ENCODE assay signal across 12 cellular contexts in genomic region chr4:8592366-8593267, GRCh38. TPM values are rescaled to one million over a fixed set of nuclear protein-coding genes. Genes with fewer than 3 reads are reported as not detected.
DNase-seq lines count a peak whose midpoint lies in the region; ATAC-seq and TF ChIP-seq lines count a peak whose summit lies in the region.
"Had no signal": no experiment of that assay in that cellular context is flagged by ENCODE, and none has a peak within 500 bp of the region (broad histone marks: within the 10 kb centered on the region; RNA-seq: fewer than 3 reads in every experiment).

Gene CPZ, plus strand, starts transcription at chr4:8592765. Its CDS starts 69 bp downstream, at chr4:8592834.

- no peak for TF ChIP-seq POLR2A in Peyer's patch (IDR thresholded peaks at IDR 0.05)

- TF ChIP-seq CTCF in foreskin fibroblast (IDR thresholded peaks at IDR 0.05; ENCODE audit: low read depth, low read length) (no peak), osteocyte (IDR thresholded peaks at IDR 0.05) (no peak), Peyer's patch (IDR thresholded peaks at IDR 0.05) (no peak)

- peaks cover 43% of the 10 kb centered on the region for H3K4me1 Mint-ChIP-seq in osteocyte (ENCODE audit: unreplicated experiment)
- no peaks in the 10 kb centered on the region for H3K4me1 Mint-ChIP-seq in activated T-helper 1 cell treated with anti-CD3 and anti-CD28 coated beads, Interleukin-12 subunit alpha, Interleukin-12 subunit beta, Interleukin-2, Interleukin-4 antibody, amounts not matched to agents 30 ng/mL and 10 ng/mL and 1 ng/mL, durations not matched to agents 14 hours and 24 hours and 36 hours (ENCODE audit: low read depth)
- H3K4me1 Mint-ChIP-seq in activated T-cell treated with anti-CD3 and anti-CD28 coated beads, Interleukin-2, amount 50 U/mL, for 72 hours (ENCODE audit: low read depth) = no peaks in the 10 kb centered on the region

- H3K4me3 ChIP-seq in BLaER1 (peak within 1 kb of the TSS; percentile 25; the same call in 1 of the 2 replicates), NT2/D1 (ENCODE audit: insufficient read length, low read depth) (peak within 1 kb of the TSS; percentile 89), foreskin fibroblast (ENCODE audit: low read depth in 1 of 2, low read length in 2 of 2) (peak within 1 kb of the TSS; percentile 79 to 80), Peyer's patch (peak within 1 kb of the TSS in 1 of 4 donors; percentile 24)
- H3K4me3 ChIP-seq: PC-9 had no signal

- H3K9me3 ChIP-seq in BLaER1 (no peaks in the 10 kb centered on the region), NT2/D1 (ENCODE audit: insufficient read depth, low read length) (no peaks in the 10 kb centered on the region), Peyer's patch (no peaks in the 10 kb centered on the region)
- H3K9me3 ChIP-seq: ascending aorta had no signal

- H3K27me3 Mint-ChIP-seq in osteocyte (ENCODE audit: unreplicated experiment) = peaks cover 11% of the 10 kb centered on the region
- H3K27me3 Mint-ChIP-seq in activated T-helper 1 cell treated with anti-CD3 and anti-CD28 coated beads, Interleukin-12 subunit alpha, Interleukin-12 subunit beta, Interleukin-2, Interleukin-4 antibody, amounts not matched to agents 30 ng/mL and 10 ng/mL and 1 ng/mL, durations not matched to agents 14 hours and 24 hours and 36 hours (ENCODE audit: insufficient read depth) = peaks cover 13% of the 10 kb centered on the region
- H3K27me3 Mint-ChIP-seq in activated T-cell treated with anti-CD3 and anti-CD28 coated beads, Interleukin-2, amount 50 U/mL, for 72 hours (ENCODE audit: low read depth) = peaks cover 16% of the 10 kb centered on the region

- H3K36me3 ChIP-seq in BLaER1 = no peaks in the 10 kb centered on the region
- peaks cover 33% of the 10 kb centered on the region for H3K36me3 ChIP-seq in NT2/D1 (ENCODE audit: insufficient read depth, insufficient read length, low read length)
- H3K36me3 ChIP-seq in Peyer's patch = no peaks in the 10 kb centered on the region
- H3K36me3 ChIP-seq: ascending aorta had no signal

- peaks cover 37% of the 10 kb centered on the region for H4K20me1 ChIP-seq in BLaER1

- H3K27ac Mint-ChIP-seq in osteocyte (ENCODE audit: unreplicated experiment) = no peak within 1 kb of the TSS
- no peak within 1 kb of the TSS for H3K27ac Mint-ChIP-seq in activated T-helper 1 cell treated with anti-CD3 and anti-CD28 coated beads, Interleukin-12 subunit alpha, Interleukin-12 subunit beta, Interleukin-2, Interleukin-4 antibody, amounts not matched to agents 30 ng/mL and 10 ng/mL and 1 ng/mL, durations not matched to agents 14 hours and 24 hours and 36 hours
- H3K27ac Mint-ChIP-seq in activated T-cell treated with anti-CD3 and anti-CD28 coated beads, Interleukin-2, amount 50 U/mL, for 72 hours = no peak within 1 kb of the TSS
- H3K27ac Mint-ChIP-seq: stimulated activated naive CD8-positive, alpha-beta T cell treated with anti-CD3 and anti-CD28 coated beads, Interleukin-15, Interleukin-2, amounts not matched to agents 100 ng/mL and 50 ng/mL, for 24 hours had no signal

- peaks cover 59% of the 10 kb centered on the region for H3K4me1 ChIP-seq in BLaER1
- peaks cover 42% of the 10 kb centered on the region for H3K4me1 ChIP-seq in NT2/D1 (ENCODE audit: insufficient read depth, insufficient read length)
- H3K4me1 ChIP-seq in Peyer's patch = no peaks in the 10 kb centered on the region

- H3K9me3 Mint-ChIP-seq in osteocyte (ENCODE audit: unreplicated experiment) = no peaks in the 10 kb centered on the region
- no peaks in the 10 kb centered on the region for H3K9me3 Mint-ChIP-seq in activated T-helper 1 cell treated with anti-CD3 and anti-CD28 coated beads, Interleukin-12 subunit alpha, Interleukin-12 subunit beta, Interleukin-2, Interleukin-4 antibody, amounts not matched to agents 30 ng/mL and 10 ng/mL and 1 ng/mL, durations not matched to agents 14 hours and 24 hours and 36 hours
- H3K9me3 Mint-ChIP-seq in activated T-cell treated with anti-CD3 and anti-CD28 coated beads, Interleukin-2, amount 50 U/mL, for 72 hours = no peaks in the 10 kb centered on the region
- H3K9me3 Mint-ChIP-seq: stimulated activated naive CD8-positive, alpha-beta T cell treated with anti-CD3 and anti-CD28 coated beads, Interleukin-15, Interleukin-2, amounts not matched to agents 100 ng/mL and 50 ng/mL, for 24 hours had no signal

- peak; percentile 49 for DNase-seq in NT2/D1 (ENCODE audit: low read depth, low spot score)
- DNase-seq in foreskin fibroblast = peak; percentile 29 to 60
- no peak for DNase-seq in osteocyte (ENCODE audit: extremely low spot score, unreplicated experiment)
- DNase-seq in Peyer's patch = no peak
- DNase-seq in activated T-helper 1 cell treated with anti-CD3 and anti-CD28 coated beads, Interleukin-12 subunit alpha, Interleukin-12 subunit beta, Interleukin-2, Interleukin-4 antibody, amounts not matched to agents 30 ng/mL and 10 ng/mL and 1 ng/mL, durations not matched to agents 14 hours and 24 hours and 36 hours (ENCODE audit: low spot score) = no peak
- no peak for DNase-seq in activated T-cell treated with anti-CD3 and anti-CD28 coated beads, Interleukin-2, amount 50 U/mL, for 72 hours
- DNase-seq: activated CD4-positive, alpha-beta T cell treated with anti-CD3 and anti-CD28 coated beads, Interleukin-2, amount 50 U/mL, for 1 hour; PC-9 had no signal

- H3K27me3 ChIP-seq in BLaER1 (peaks cover 64% of the 10 kb centered on the region), NT2/D1 (ENCODE audit: insufficient read depth, insufficient read length) (no peaks in the 10 kb centered on the region), Peyer's patch (peaks cover 0 to 9% of the 10 kb centered on the region in 2 donors)

- peak within 1 kb of the TSS; percentile 60 for H3K4me2 ChIP-seq in BLaER1
- H3K4me2 ChIP-seq: PC-9 had no signal

- intact Hi-C loops in activated T-helper 1 cell treated with anti-CD3 and anti-CD28 coated beads, Interleukin-12 subunit alpha, Interleukin-12 subunit beta, Interleukin-2, Interleukin-4 antibody, amounts not matched to agents 30 ng/mL and 10 ng/mL and 1 ng/mL, durations not matched to agents 14 hours and 24 hours and 36 hours (cut with micrococcal nuclease) = no loop called here

- H3K27ac ChIP-seq in BLaER1 = no peak within 1 kb of the TSS
- no peak within 1 kb of the TSS for H3K27ac ChIP-seq in Peyer's patch
- H3K27ac ChIP-seq: ascending aorta, PC-9 had no signal

- H3K9ac ChIP-seq in BLaER1 (no peak within 1 kb of the TSS), NT2/D1 (ENCODE audit: insufficient read length, low read depth) (peak within 1 kb of the TSS; percentile 94)

- ATAC-seq in HG03342 (IDR thresholded peaks at IDR 0.05; ENCODE audit: unreplicated experiment) = no peak
- no peak for ATAC-seq in activated T-cell treated with anti-CD3 and anti-CD28 coated beads, Interleukin-2, amount 50 U/mL, for 72 hours (replicated peaks in 1 of 2)

- peak within 1 kb of the TSS; percentile 52 for H3K4me3 Mint-ChIP-seq in osteocyte (ENCODE audit: unreplicated experiment)
- no peak within 1 kb of the TSS for H3K4me3 Mint-ChIP-seq in activated T-helper 1 cell treated with anti-CD3 and anti-CD28 coated beads, Interleukin-12 subunit alpha, Interleukin-12 subunit beta, Interleukin-2, Interleukin-4 antibody, amounts not matched to agents 30 ng/mL and 10 ng/mL and 1 ng/mL, durations not matched to agents 14 hours and 24 hours and 36 hours
- no peak within 1 kb of the TSS for H3K4me3 Mint-ChIP-seq in activated T-cell treated with anti-CD3 and anti-CD28 coated beads, Interleukin-2, amount 50 U/mL, for 72 hours
- H3K4me3 Mint-ChIP-seq: stimulated activated naive CD8-positive, alpha-beta T cell treated with anti-CD3 and anti-CD28 coated beads, Interleukin-15, Interleukin-2, amounts not matched to agents 100 ng/mL and 50 ng/mL, for 24 hours had no signal

- no peaks in the 10 kb centered on the region for H3K36me3 Mint-ChIP-seq in osteocyte (ENCODE audit: unreplicated experiment)
- H3K36me3 Mint-ChIP-seq in activated T-helper 1 cell treated with anti-CD3 and anti-CD28 coated beads, Interleukin-12 subunit alpha, Interleukin-12 subunit beta, Interleukin-2, Interleukin-4 antibody, amounts not matched to agents 30 ng/mL and 10 ng/mL and 1 ng/mL, durations not matched to agents 14 hours and 24 hours and 36 hours (ENCODE audit: low read depth) = no peaks in the 10 kb centered on the region
- no peaks in the 10 kb centered on the region for H3K36me3 Mint-ChIP-seq in activated T-cell treated with anti-CD3 and anti-CD28 coated beads, Interleukin-2, amount 50 U/mL, for 72 hours (ENCODE audit: insufficient read depth in 2 of 2)

RNA-seq across cellular contexts. Expression of gene CPZ, which starts in this region (rescaled TPM):
- total RNA-seq in osteocyte = 10.3 and 10.7 TPM in 2 replicates
- 1 to 10 TPM in 3 of 4 donors, not detected in 1; 1.2 to 2.0 (median 1.5) TPM for total RNA-seq in Peyer's patch
- total RNA-seq in activated T-helper 1 cell treated with anti-CD3 and anti-CD28 coated beads, Interleukin-12 subunit alpha, Interleukin-12 subunit beta, Interleukin-2, Interleukin-4 antibody, amounts not matched to agents 30 ng/mL and 10 ng/mL and 1 ng/mL, durations not matched to agents 14 hours and 24 hours and 36 hours = not detected in 2 replicates
- total RNA-seq in activated T-cell treated with anti-CD3 and anti-CD28 coated beads, Interleukin-2, amount 50 U/mL, for 72 hours = not detected

Comparison
In these comparisons a context has a peak if more than half of its experiments do, and no peak if none do; other contexts are left out.
1. DNase-seq: peak in NT2/D1 (single experiment) and foreskin fibroblast (2 of 2); none in osteocyte (single experiment), Peyer's patch (0 of 3), activated T-helper 1 cell treated with anti-CD3 and anti-CD28 coated beads, Interleukin-12 subunit alpha, Interleukin-12 subunit beta, Interleukin-2, Interleukin-4 antibody, amounts not matched to agents 30 ng/mL and 10 ng/mL and 1 ng/mL, durations not matched to agents 14 hours and 24 hours and 36 hours (single experiment) and activated T-cell treated with anti-CD3 and anti-CD28 coated beads, Interleukin-2, amount 50 U/mL, for 72 hours (0 of 2).